In genomic region chr9:123373447-123373923, GRCh38 we compare ENCODE assay signal across 1 cellular context.
TF ChIP-seq lines count a peak whose summit lies in the region.

No MANE protein-coding gene starts in this region.

TF ChIP-seq in endothelial cell of umbilical vein, 7 proteins besides CTCF, POLR2A, EP300 and RAD21 (continued from another document):
- TF ChIP-seq FOS (IDR thresholded peaks at IDR 0.05; ENCODE audit: borderline replicate concordance, insufficient read depth, low read length) (no peak), JUN (IDR thresholded peaks at IDR 0.05; ENCODE audit: borderline replicate concordance, insufficient read depth, insufficient read length, low read depth) (no peak), MAX (IDR thresholded peaks at IDR 0.05; ENCODE audit: insufficient read depth, insufficient read length) (no peak)
